Comparison of ENCODE assay signal across 15 cellular contexts in the genomic region with DNA sequence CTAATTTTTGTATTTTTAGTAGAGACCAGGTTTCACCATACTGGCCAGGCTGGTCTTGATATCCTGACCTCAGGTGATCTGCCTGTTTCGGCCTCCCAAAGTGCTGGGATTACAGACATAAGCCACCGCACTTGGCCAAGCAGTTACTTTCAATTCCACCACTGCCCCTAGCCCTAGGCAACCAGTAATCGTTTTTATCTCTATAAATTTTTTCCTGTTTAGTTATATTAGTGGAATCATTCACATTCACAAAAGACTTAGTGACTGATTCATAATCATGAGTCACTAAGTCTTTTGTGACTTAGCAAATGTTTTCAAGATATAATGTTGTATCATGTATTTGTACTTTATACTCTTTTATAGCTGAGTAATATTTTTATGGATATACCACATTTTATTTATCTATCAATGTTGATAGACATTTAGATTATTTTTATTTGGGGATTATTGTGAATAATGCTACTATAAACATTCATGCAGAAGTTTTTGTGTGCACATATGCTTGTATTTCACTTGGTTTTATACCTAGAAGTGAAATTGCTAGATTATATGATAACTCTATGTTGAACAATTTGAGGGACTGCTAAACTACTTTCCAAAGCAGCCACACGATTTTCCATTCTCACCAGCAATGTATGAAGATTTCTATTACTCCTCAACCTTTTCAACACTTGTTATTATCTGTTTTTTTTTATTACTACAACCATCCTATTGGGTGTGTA.
DNase-seq lines count a peak whose midpoint lies in the region; ATAC-seq, FAIRE-seq and TF ChIP-seq lines count a peak whose summit lies in the region.
"Had no signal": no experiment of that assay in that cellular context is flagged by ENCODE, and none has a peak within 500 bp of the region (broad histone marks: within the 10 kb centered on the region; RNA-seq: fewer than 3 reads in every experiment).

No MANE protein-coding gene starts in this region.

- peak overlapping the region; percentile 67 for H3K9ac ChIP-seq in keratinocyte (ENCODE audit: control insufficient read depth, extremely low read depth, insufficient read depth, low read length)

- peak; percentile 52 for DNase-seq in AG09309 (ENCODE audit: low read depth)
- peak; percentile 8 for DNase-seq in HS-5 (ENCODE audit: low read depth)
- peak; percentile 57 for DNase-seq in brain microvascular endothelial cell
- DNase-seq in keratinocyte (ENCODE audit: low read depth, low spot score): peak; percentile 25
- DNase-seq in NCI-H526 (lab: John Stamatoyannopoulos, UW): no peak
- no peak for DNase-seq in immature natural killer cell
- DNase-seq: activated effector memory CD4-positive, alpha-beta T cell treated with Interleukin-2 at 50 U/mL for 16 hours; H9; NCI-H1105 treated with DMSO at 0.1 percent for 48 hours; stimulated activated CD4-positive, alpha-beta T cell treated with anti-CD3 and anti-CD28 coated beads, Interleukin-4, amount 100 ng/mL, for 24 hours; transverse colon had no signal

- H3K4me1 ChIP-seq in keratinocyte (ENCODE audit: control insufficient read depth, extremely low read depth, insufficient read depth, low read length): peaks cover 59% of the 10 kb centered on the region
- H3K4me1 ChIP-seq: transverse colon had no signal

- peak overlapping the region; percentile 82 for H3K4me2 ChIP-seq in keratinocyte (ENCODE audit: control insufficient read depth, extremely low read depth, insufficient read depth, low read depth, low read length)

- H3K27me3 Mint-ChIP-seq in immature natural killer cell (ENCODE audit: low read depth in 3 of 3): no peaks in the 10 kb centered on the region

- no peak overlapping the region for H3K4me3 Mint-ChIP-seq in immature natural killer cell
- H3K4me3 Mint-ChIP-seq: H9 had no signal

- dilution Hi-C loops in keratinocyte (cut with MboI; ENCODE audit: extremely low pct_ligation_motif_present, low sequenced_read_pairs): no loop called here

- no peaks in the 10 kb centered on the region for H3K27me3 ChIP-seq in brain microvascular endothelial cell (replicated peaks)
- H3K27me3 ChIP-seq in keratinocyte (ENCODE audit: control insufficient read depth, extremely low read depth, insufficient read depth, low read length): no peaks in the 10 kb centered on the region
- H3K27me3 ChIP-seq: transverse colon had no signal

- no peak for ATAC-seq in HG02571 (IDR thresholded peaks at IDR 0.05; ENCODE audit: unreplicated experiment)
- ATAC-seq in HG03354 (IDR thresholded peaks at IDR 0.05; ENCODE audit: poor library complexity, severe bottlenecking, unreplicated experiment): no peak
- ATAC-seq: K562, sciatic nerve had no signal

- H2AFZ ChIP-seq in keratinocyte (ENCODE audit: control insufficient read depth, low read length): peak overlapping the region; percentile 42

- H3K9me3 ChIP-seq in keratinocyte (ENCODE audit: control insufficient read depth, low read depth, low read length): no peaks in the 10 kb centered on the region
- H3K9me3 ChIP-seq: transverse colon had no signal

- peaks cover 0 to 11% (median 1%) of the 10 kb centered on the region in 6 donors for H3K9me3 Mint-ChIP-seq in immature natural killer cell

- H4K20me1 ChIP-seq in keratinocyte (ENCODE audit: control insufficient read depth, extremely low read depth, insufficient read depth, low read length): no peaks in the 10 kb centered on the region

- no peaks in the 10 kb centered on the region for H3K9me1 ChIP-seq in keratinocyte (ENCODE audit: control insufficient read depth, extremely low read depth, insufficient read depth, low read length)

- no peaks in the 10 kb centered on the region for H3K79me2 ChIP-seq in keratinocyte (ENCODE audit: control insufficient read depth, insufficient read depth, low read length)

- TF ChIP-seq CTCF in AG09309 (IDR thresholded peaks at IDR 0.05; ENCODE audit: control insufficient read depth, insufficient read depth, low read depth, low read length, missing control alignments) (no peak), brain microvascular endothelial cell (IDR thresholded peaks at IDR 0.05; ENCODE audit: low read depth, low read length, missing control alignments) (no peak), keratinocyte (optimal IDR thresholded peaks at IDR 0.05 in 1 of 3, IDR thresholded peaks at IDR 0.05 in 1 of 3, conservative IDR thresholded peaks at IDR 0.05 in 1 of 3; ENCODE audit: extremely low read depth in 1 of 3, insufficient read depth in 2 of 3, low read length in 3 of 3) (no peak)

- FAIRE-seq in keratinocyte (lab: Jason Lieb, UNC): no peak
- FAIRE-seq: K562 had no signal

- no peaks in the 10 kb centered on the region for H3K36me3 ChIP-seq in brain microvascular endothelial cell (replicated peaks)
- no peaks in the 10 kb centered on the region for H3K36me3 ChIP-seq in keratinocyte (ENCODE audit: control insufficient read depth in 2 of 2, extremely low read depth in 1 of 2, insufficient read depth in 2 of 2, low read length in 2 of 2)
- H3K36me3 ChIP-seq: transverse colon had no signal

- H3K36me3 Mint-ChIP-seq in immature natural killer cell: no peaks in the 10 kb centered on the region

- H3K4me3 ChIP-seq in AG09309 (ENCODE audit: control insufficient read depth, low read depth, low read length) (no peak overlapping the region), brain microvascular endothelial cell (ENCODE audit: low read depth, low read length) (peak overlapping the region; percentile 6), keratinocyte (ENCODE audit: control insufficient read depth in 2 of 3, extremely low read depth in 1 of 3, insufficient read depth in 2 of 3, low read depth in 1 of 3, low read length in 3 of 3) (peak overlapping the region in 2 of 3 experiments; percentile 27 to 49)
- H3K4me3 ChIP-seq: K562, transverse colon had no signal

- peak overlapping the region; percentile 80 for H3K27ac ChIP-seq in brain microvascular endothelial cell
- H3K27ac ChIP-seq in keratinocyte (ENCODE audit: control insufficient read depth, insufficient read depth, low read length): peak overlapping the region; percentile 76
- H3K27ac ChIP-seq: transverse colon had no signal

- no peaks in the 10 kb centered on the region for H3K4me1 Mint-ChIP-seq in immature natural killer cell
- H3K4me1 Mint-ChIP-seq: H9 had no signal

- no peak overlapping the region for H3K27ac Mint-ChIP-seq in immature natural killer cell
- H3K27ac Mint-ChIP-seq: H9 had no signal

- in situ Hi-C loops in brain microvascular endothelial cell (cut with HindIII; ENCODE audit: low pct_ligation_motif_present, low sequenced_read_pairs): no loop called here

Comparison
In these comparisons a context has a peak if more than half of its experiments do, and no peak if none do; other contexts are left out.
1. DNase-seq: peak in AG09309 (single experiment), HS-5 (single experiment), brain microvascular endothelial cell (single experiment) and keratinocyte (single experiment); none in NCI-H526 (0 of 2) and immature natural killer cell (0 of 3).